Comparison of ENCODE assay signal across 28 cellular contexts in the genomic region with DNA sequence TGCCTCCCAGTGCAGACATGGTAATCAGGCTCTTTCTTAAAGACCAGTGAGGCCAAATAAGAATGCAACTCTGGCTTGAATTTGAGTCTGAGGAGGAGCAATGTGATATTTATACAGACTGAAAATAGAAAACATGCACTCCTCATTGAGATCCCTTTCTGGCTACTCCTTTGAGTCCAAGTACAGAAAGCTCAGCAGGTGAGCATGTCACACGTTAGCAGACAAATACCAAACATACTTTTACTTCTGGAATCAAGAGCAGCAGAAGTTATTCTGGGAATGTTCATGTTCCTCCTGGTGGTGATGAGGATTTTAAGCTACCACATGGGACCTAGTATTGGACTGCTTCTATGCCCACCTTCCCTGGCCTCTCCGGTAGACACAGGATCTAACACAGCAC.
"Had no signal": no experiment of that assay in that cellular context is flagged by ENCODE, and none has a peak within 500 bp of the region (broad histone marks: within the 10 kb centered on the region; RNA-seq: fewer than 3 reads in every experiment).

No MANE protein-coding gene starts in this region.

- H3K4me3 ChIP-seq: gastrocnemius medialis, lung, mucosa of descending colon, prostate gland, right atrium auricular region, sigmoid colon, skin epidermis, spleen, transverse colon, upper lobe of right lung, uterus had no signal

- ATAC-seq: esophagus mucosa; gastrocnemius medialis; left lobe of liver; mucosa of descending colon; natural killer cell treated with Interleukin-12 subunit alpha and Interleukin-12 subunit beta and Interleukin-15 and Interleukin-18, amount 100 ng/mL, for 72 hours; stimulated activated memory B cell treated with anti-CD40 and anti-IgM and Interleukin-4, amounts not matched to agents 10 μg/mL and 1 μg/mL and 100 μg/mL, for 72 hours; stimulated activated naive CD8-positive, alpha-beta T cell treated with anti-CD3 and anti-CD28 coated beads, Interleukin-15, Interleukin-2, amounts not matched to agents 100 U/mL and 50 U/mL, for 24 hours; upper lobe of right lung had no signal

- H3K27me3 ChIP-seq: gastrocnemius medialis, right atrium auricular region, sigmoid colon, transverse colon, upper lobe of right lung, uterus had no signal

- H3K9me3 ChIP-seq: prostate gland, upper lobe of right lung, uterus had no signal

- H3K36me3 ChIP-seq: gastrocnemius medialis, prostate gland, right atrium auricular region, sigmoid colon, spleen, transverse colon, upper lobe of right lung, uterus had no signal

- H3K27ac ChIP-seq: epithelial cell of prostate, gastrocnemius medialis, prostate gland, right atrium auricular region, sigmoid colon, skin epidermis, spleen, transverse colon, upper lobe of right lung, uterus had no signal

- DNase-seq: effector CD8-positive, alpha-beta T cell; endodermal cell; foreskin fibroblast; gastrocnemius medialis; head of caudate nucleus; mucosa of descending colon; naive B cell; sigmoid colon; spleen; stimulated activated CD4-positive, alpha-beta T cell treated with anti-CD3 and anti-CD28 coated beads, Interleukin-4, amount 100 ng/mL, for 4 hours; stimulated activated naive CD8-positive, alpha-beta T cell treated with anti-CD3 and anti-CD28 coated beads, Interleukin-15, Interleukin-2, amounts not matched to agents 100 U/mL and 50 U/mL, for 24 hours; transverse colon; upper lobe of right lung; uterus had no signal

- H3K4me1 ChIP-seq: gastrocnemius medialis, prostate gland, sigmoid colon, spleen, transverse colon, uterus had no signal

- H3K4me1 Mint-ChIP-seq: memory B cell; naive B cell; stimulated activated memory B cell treated with anti-CD40 and anti-IgM and Interleukin-4, amounts not matched to agents 10 μg/mL and 1 μg/mL and 100 μg/mL, for 72 hours had no signal

- FAIRE-seq: colon, keratinocyte had no signal

- H3K4me3 Mint-ChIP-seq: endodermal cell; memory B cell; mesothelial cell of epicardium; naive B cell; natural killer cell treated with Interleukin-12 subunit alpha and Interleukin-12 subunit beta and Interleukin-15 and Interleukin-18, amount 100 ng/mL, for 72 hours; neural crest cell; stimulated activated memory B cell treated with anti-CD40 and anti-IgM and Interleukin-4, amounts not matched to agents 10 μg/mL and 1 μg/mL and 100 μg/mL, for 72 hours had no signal

- H3K27ac Mint-ChIP-seq: endodermal cell; memory B cell; mesothelial cell of epicardium; naive B cell; natural killer cell treated with Interleukin-12 subunit alpha and Interleukin-12 subunit beta and Interleukin-15 and Interleukin-18, amount 100 ng/mL, for 72 hours; stimulated activated memory B cell treated with anti-CD40 and anti-IgM and Interleukin-4, amounts not matched to agents 10 μg/mL and 1 μg/mL and 100 μg/mL, for 72 hours had no signal
